ENCODE assay signal across 4 cellular contexts in the genomic region with DNA sequence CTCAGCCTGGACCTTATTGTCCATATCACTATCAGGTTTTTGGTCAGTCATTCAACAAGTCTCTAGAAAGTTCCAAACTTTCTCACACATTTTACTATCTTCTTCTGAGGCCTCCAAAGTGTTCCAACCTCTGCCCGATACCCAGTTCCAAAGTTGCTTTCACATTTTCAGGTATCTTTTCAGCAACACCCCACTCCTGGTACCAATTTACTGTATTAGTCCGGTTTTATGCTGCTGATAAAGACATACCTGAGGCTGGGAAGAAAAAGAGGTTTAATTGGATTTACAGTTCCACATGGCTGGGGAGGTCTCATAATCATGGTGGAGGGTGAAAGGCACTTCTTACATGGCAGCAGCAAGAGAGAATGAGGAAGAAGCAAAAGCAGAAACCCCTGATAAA.
A peak's percentile ranks its signal among the peaks of the same experiment; 100 is the strongest.
DNase-seq lines count a peak whose midpoint lies in the region; ATAC-seq, FAIRE-seq and TF ChIP-seq lines count a peak whose summit lies in the region.
"Not testable (repeated sequence)": the region's sequence is repeated elsewhere in the genome, so short reads cannot be mapped to it uniquely, and the experiment has no call there.

No MANE protein-coding gene starts in this region.

- not testable (repeated sequence) for H3K4me2 ChIP-seq in K562 (ENCODE audit: insufficient read depth, low read length)

- H3K9ac ChIP-seq in K562 (ENCODE audit: insufficient read depth in 1 of 2, low read depth in 2 of 2, low read length in 2 of 2), result not testable (repeated sequence)

- H3K9me3 ChIP-seq in HEK293 (ENCODE audit: control insufficient read depth, insufficient read depth, low read depth, low read length); K562 (replicated peaks; ENCODE audit: control insufficient read depth, insufficient read depth, low read depth, low read length): not testable (repeated sequence)

- POLR2A ChIA-PET in HEK293 (lab: Yijun Ruan, JAX); K562 (lab: Yijun Ruan, JAX): not testable (repeated sequence)

- not testable (repeated sequence) for H4K20me1 ChIP-seq in K562 (replicated peaks; ENCODE audit: control insufficient read depth, insufficient read depth, low read length)

- in situ Hi-C loops in K562 (cut with MboI), result not testable (repeated sequence)

- not testable (repeated sequence) for H3K4me3 ChIP-seq in HEK293 (ENCODE audit: low read depth, low read length); K562

- H3K4me3 Mint-ChIP-seq in activated naive CD4-positive, alpha-beta T cell treated with anti-CD3 and anti-CD28 coated beads, Interleukin-2, amount 50 U/mL, for 24 hours; immature natural killer cell: not testable (repeated sequence)

- intact Hi-C loops in K562 (cut with micrococcal nuclease), result not testable (repeated sequence)

- H3K27me3 Mint-ChIP-seq in activated naive CD4-positive, alpha-beta T cell treated with anti-CD3 and anti-CD28 coated beads, Interleukin-2, amount 50 U/mL, for 24 hours; immature natural killer cell (ENCODE audit: low read depth in 3 of 3): not testable (repeated sequence)

- H3K27ac Mint-ChIP-seq in activated naive CD4-positive, alpha-beta T cell treated with anti-CD3 and anti-CD28 coated beads, Interleukin-2, amount 50 U/mL, for 24 hours, result peak overlapping the region; percentile 46
- peak overlapping the region in 4 of 6 donors; percentile 7 to 59 (median 29) for H3K27ac Mint-ChIP-seq in immature natural killer cell

- peaks cover 10% of the 10 kb centered on the region for H3K9me3 Mint-ChIP-seq in activated naive CD4-positive, alpha-beta T cell treated with anti-CD3 and anti-CD28 coated beads, Interleukin-2, amount 50 U/mL, for 24 hours
- peaks cover 3 to 19% (median 11%) of the 10 kb centered on the region in 6 donors for H3K9me3 Mint-ChIP-seq in immature natural killer cell

- H2AFZ ChIP-seq in K562 (ENCODE audit: low read depth, low read length), result not testable (repeated sequence)

- TF ChIP-seq RAD21 in K562 (CRISPR knock-in tag; conservative IDR thresholded peaks at IDR 0.05 in 1 of 2, IDR thresholded peaks at IDR 0.05 in 1 of 2), result not testable (repeated sequence)

- not testable (repeated sequence) for H3K79me2 ChIP-seq in K562 (ENCODE audit: control insufficient read depth, insufficient read depth, low read length)

- CTCF ChIA-PET in HEK293 (lab: Yijun Ruan, JAX), result interaction anchor here (1.1 kb wide), 1 partner anchor 20 kb away, joined by 4 read pairs; no protein-coding TSS in a partner anchor
- CTCF ChIA-PET in K562 (lab: Yijun Ruan, JAX; ENCODE audit: low intra/inter-chr PET ratio), result not testable (repeated sequence)

- not testable (repeated sequence) for H3K4me1 ChIP-seq in HEK293 (ENCODE audit: control insufficient read depth, insufficient read depth, low read length); K562 (replicated peaks in 1 of 2; ENCODE audit: control insufficient read depth in 2 of 2, insufficient read depth in 2 of 2, low read length in 2 of 2)

- not testable (repeated sequence) for TF ChIP-seq POLR2A in K562 (conservative IDR thresholded peaks at IDR 0.05)

- not testable (repeated sequence) for H3K36me3 ChIP-seq in HEK293 (ENCODE audit: control insufficient read depth in 2 of 2, insufficient read depth in 1 of 2, low read length in 2 of 2); K562 (ENCODE audit: control insufficient read depth, insufficient read depth, low read length)

- not testable (repeated sequence) for BruUV-seq in K562 (replicated peaks; lab: Mats Ljungman, UMichigan)

- peaks cover 10% of the 10 kb centered on the region for H3K4me1 Mint-ChIP-seq in activated naive CD4-positive, alpha-beta T cell treated with anti-CD3 and anti-CD28 coated beads, Interleukin-2, amount 50 U/mL, for 24 hours
- peaks cover 28 to 55% of the 10 kb centered on the region in 2 donors for H3K4me1 Mint-ChIP-seq in immature natural killer cell

- ATAC-seq in K562, result not testable (repeated sequence)

- FAIRE-seq in K562 (lab: Jason Lieb, UNC), result not testable (repeated sequence)

- not testable (repeated sequence) for H3K27ac ChIP-seq in HEK293 (ENCODE audit: extremely low read depth, low read depth, low read length); K562 (ENCODE audit: extremely low read depth, low read depth, low read length)

- not testable (repeated sequence) for DNase-seq in K562 (ENCODE audit: extremely low read depth in 1 of 4, low spot score in 3 of 4); immature natural killer cell

- H3K36me3 Mint-ChIP-seq in activated naive CD4-positive, alpha-beta T cell treated with anti-CD3 and anti-CD28 coated beads, Interleukin-2, amount 50 U/mL, for 24 hours, result not testable (repeated sequence)
- H3K36me3 Mint-ChIP-seq in immature natural killer cell, result peaks cover 3 to 15% (median 3%) of the 10 kb centered on the region in 3 donors

- not testable (repeated sequence) for TF ChIP-seq EP300 in K562 (IDR thresholded peaks at IDR 0.05; ENCODE audit: low read length)

- TF ChIP-seq CTCF in HEK293 (tag by site-specific recombination; IDR thresholded peaks at IDR 0.05); K562 (IDR thresholded peaks at IDR 0.05 in 2 of 3, conservative IDR thresholded peaks at IDR 0.05 in 1 of 3; ENCODE audit: insufficient read depth in 2 of 3, low read depth in 1 of 3, low read length in 3 of 3): not testable (repeated sequence)

- 0% methylated on average over 2 of the region's 2 CpGs for WGBS in K562 (ENCODE audit: insufficient coverage, low coverage, missing lambda C conversion rate)

- H3K9me1 ChIP-seq in K562 (ENCODE audit: control insufficient read depth, insufficient read depth, low read length), result not testable (repeated sequence)

- H3K27me3 ChIP-seq in K562 (ENCODE audit: control insufficient read depth in 2 of 2, insufficient read depth in 2 of 2, low read length in 2 of 2), result not testable (repeated sequence)

TF ChIP-seq in HEK293, 187 proteins besides CTCF, POLR2A, EP300 and RAD21:
- peak; percentile 99 for TF ChIP-seq ZNF707 (tag by site-specific recombination; IDR thresholded peaks at IDR 0.05)

TF ChIP-seq in K562, 482 proteins besides CTCF, POLR2A, EP300 and RAD21:
- peak; percentile 96 for TF ChIP-seq ZNF707 (CRISPR knock-in tag; conservative IDR thresholded peaks at IDR 0.05)
